In genomic region chr1:161523817-161524741, GRCh38 we compare ENCODE assay signal across 8 cellular contexts. TPM values are rescaled to one million over a fixed set of nuclear protein-coding genes. Genes with fewer than 3 reads are reported as not detected.
DNase-seq lines count a peak whose midpoint lies in the region; ATAC-seq and TF ChIP-seq lines count a peak whose summit lies in the region.
"Not testable (repeated sequence)": the region's sequence is repeated elsewhere in the genome, so short reads cannot be mapped to it uniquely, and the experiment has no call there.

Gene HSPA6, plus strand, starts transcription at chr1:161524540. Its CDS starts 119 bp downstream, at chr1:161524659.

- peaks cover 16% of the 10 kb centered on the region for H3K27me3 Mint-ChIP-seq in glutamatergic neuron (ENCODE audit: unreplicated experiment)

- H3K36me3 Mint-ChIP-seq in glutamatergic neuron (ENCODE audit: unreplicated experiment), result not testable (repeated sequence)

- H3K9me3 ChIP-seq in subcutaneous abdominal adipose tissue (ENCODE audit: control insufficient read depth in 5 of 5, low read length in 5 of 5), result not testable (repeated sequence)

- H3K36me3 ChIP-seq in subcutaneous abdominal adipose tissue (ENCODE audit: control insufficient read depth in 5 of 5, insufficient read depth in 5 of 5, low read length in 5 of 5), result not testable (repeated sequence)

- DNase-seq in G401 (ENCODE audit: low spot score) (peak; percentile 91), NCI-H1417 treated with DMSO at 0.1 percent for 48 hours (lab: John Stamatoyannopoulos, UW) (peak; percentile 39), T-helper 1 cell (peak; percentile 19 to 83 (median 64)), glutamatergic neuron (peak; percentile 59), nucleus accumbens (lab: John Stamatoyannopoulos, UW) (peak in 50 of 56 donors; percentile 22 to 95 (median 68))
- peak; percentile 55 for DNase-seq in activated naive CD8-positive, alpha-beta T cell treated with anti-CD3 and anti-CD28 coated beads, Interleukin-2, amount 50 U/mL, for 16 hours (ENCODE audit: low read depth, low spot score)

- H3K27ac Mint-ChIP-seq in glutamatergic neuron (ENCODE audit: unreplicated experiment), result peak within 1 kb of the TSS; percentile 88

- H3K27ac ChIP-seq in subcutaneous abdominal adipose tissue (ENCODE audit: low read depth, low read length), result peak within 1 kb of the TSS; percentile 97

- peaks cover 11% of the 10 kb centered on the region for H3K9me3 Mint-ChIP-seq in glutamatergic neuron (ENCODE audit: unreplicated experiment)

- H3K4me1 Mint-ChIP-seq in glutamatergic neuron (ENCODE audit: low read depth, unreplicated experiment), result not testable (repeated sequence)

- peak within 1 kb of the TSS; percentile 16 to 93 (median 68) for H3K9ac ChIP-seq in subcutaneous abdominal adipose tissue (ENCODE audit: low read length in 5 of 5)

- peaks cover 0 to 14% (median 7%) of the 10 kb centered on the region in 5 donors for H3K4me1 ChIP-seq in subcutaneous abdominal adipose tissue (ENCODE audit: control insufficient read depth in 5 of 5, insufficient read depth in 5 of 5, low read length in 5 of 5)

- peak; percentile 52 for ATAC-seq in HG02623 (IDR thresholded peaks at IDR 0.05; ENCODE audit: unreplicated experiment)

- not testable (repeated sequence) for TF ChIP-seq CTCF in glutamatergic neuron (IDR thresholded peaks at IDR 0.05; ENCODE audit: partially characterized antibody, unreplicated experiment)

- peak within 1 kb of the TSS; percentile 64 to 76 (median 75) for H3K4me3 ChIP-seq in subcutaneous abdominal adipose tissue (ENCODE audit: low read depth in 1 of 5, low read length in 5 of 5)

- in situ Hi-C loops in G401 (cut with HindIII; ENCODE audit: low sequenced_read_pairs), result not testable (repeated sequence)

- H3K27me3 ChIP-seq in subcutaneous abdominal adipose tissue (ENCODE audit: control insufficient read depth in 5 of 5, insufficient read depth in 4 of 5, low read length in 5 of 5), result not testable (repeated sequence)

- peak within 1 kb of the TSS; percentile 84 for H3K4me3 Mint-ChIP-seq in glutamatergic neuron (ENCODE audit: unreplicated experiment)

RNA-seq across cellular contexts. Expression of gene HSPA6, which starts in this region (rescaled TPM):
- total RNA-seq in G401 (2014; rRNA removed; shearing (Covaris generic)), result 0.06 and 1.1 TPM in 2 replicates
- not detected for total RNA-seq in glutamatergic neuron (ENCODE audit: unreplicated experiment)

Comparison
In these comparisons a context has a peak if more than half of its experiments do, and no peak if none do; other contexts are left out.
1. Peak in every context shown above with its lines: DNase-seq, ATAC-seq, H3K4me3 ChIP-seq and H3K27ac ChIP-seq.
2. Peak in DNase-seq in glutamatergic neuron; RNA of the gene not detected or under 1 TPM.
3. DNase-seq: peak in every context shown above with its lines; median percentile 91 in G401; 68 in nucleus accumbens; 64 in T-helper 1 cell; 59 in glutamatergic neuron; 55 in activated naive CD8-positive, alpha-beta T cell treated with anti-CD3 and anti-CD28 coated beads, Interleukin-2, amount 50 U/mL, for 16 hours; 39 in NCI-H1417 treated with DMSO at 0.1 percent for 48 hours.